In genomic region chrX:134677332-134677731, GRCh38 we compare ENCODE assay signal across 33 cellular contexts. TPM values are rescaled to one million over a fixed set of nuclear protein-coding genes. Genes with fewer than 3 reads are reported as not detected.
"Had no signal": no experiment of that assay in that cellular context is flagged by ENCODE, and none has a peak within 500 bp of the region (broad histone marks: within the 10 kb centered on the region; RNA-seq: fewer than 3 reads in every experiment).

No MANE protein-coding gene starts in this region.

- ATAC-seq: activated CD4-positive, alpha-beta T cell treated with anti-CD3 and anti-CD28 coated beads for 36 hours; activated CD8-positive, alpha-beta memory T cell treated with anti-CD3 and anti-CD28 coated beads, Interleukin-2, amount 10 ng/mL, durations not matched to agents 7 days and 5 days; activated CD8-positive, alpha-beta T cell treated with anti-CD3 and anti-CD28 coated beads, Interleukin-2, amount 10 ng/mL, durations not matched to agents 7 days and 5 days; body of pancreas had no signal

- H3K36me3 Mint-ChIP-seq: activated CD4-positive, alpha-beta memory T cell treated with anti-CD3 and anti-CD28 coated beads for 36 hours; activated CD8-positive, alpha-beta memory T cell treated with anti-CD3 and anti-CD28 coated beads, Interleukin-2, amount 10 ng/mL, durations not matched to agents 7 days and 5 days; activated naive CD8-positive, alpha-beta T cell had no signal

- H3K27me3 ChIP-seq: body of pancreas, cardiac muscle cell, colonic mucosa, esophagus squamous epithelium had no signal

- H3K4me3 ChIP-seq: body of pancreas, cardiac muscle cell, colonic mucosa, esophagus squamous epithelium had no signal

- H3K4me1 ChIP-seq: body of pancreas, colonic mucosa, esophagus squamous epithelium had no signal

- H3K27ac ChIP-seq: body of pancreas, cardiac muscle cell, colonic mucosa, esophagus squamous epithelium had no signal

- H3K4me1 Mint-ChIP-seq: activated CD4-positive, alpha-beta T cell treated with anti-CD3 and anti-CD28 coated beads for 36 hours; activated CD4-positive, alpha-beta T cell treated with anti-CD3 and anti-CD28 coated beads, Interleukin-2, amount 10 ng/mL, durations not matched to agents 24 days and 14 days; activated CD8-positive, alpha-beta memory T cell treated with anti-CD3 and anti-CD28 coated beads, Interleukin-2, amount 10 ng/mL, durations not matched to agents 7 days and 5 days had no signal

- DNase-seq: activated CD4-positive, alpha-beta memory T cell treated with anti-CD3 and anti-CD28 coated beads for 36 hours; activated CD4-positive, alpha-beta T cell treated with anti-CD3 and anti-CD28 coated beads for 36 hours; activated CD4-positive, alpha-beta T cell treated with anti-CD3 and anti-CD28 coated beads, Interleukin-2, amount 10 ng/mL, durations not matched to agents 24 days and 14 days; activated CD4-positive, CD25-positive, alpha-beta regulatory T cell; activated CD4-positive, CD25-positive, alpha-beta regulatory T cell treated with anti-CD3 and anti-CD28 coated beads, Interleukin-2, amount 50 U/mL, for 72 hours; activated CD8-positive, alpha-beta memory T cell treated with anti-CD3 and anti-CD28 coated beads, Interleukin-2, amount 10 ng/mL, durations not matched to agents 7 days and 5 days; activated CD8-positive, alpha-beta memory T cell treated with anti-CD3 and anti-CD28 coated beads, Interleukin-2, amount 50 U/mL, for 4 hours; activated CD8-positive, alpha-beta T cell treated with anti-CD3 and anti-CD28 coated beads, Interleukin-2, amount 10 ng/mL, durations not matched to agents 7 days and 5 days; activated effector memory CD4-positive, alpha-beta T cell treated with anti-CD3 and anti-CD28 coated beads, Interleukin-2, amount 50 U/mL, for 16 hours; activated naive CD4-positive, alpha-beta T cell treated with anti-CD3 and anti-CD28 coated beads for 36 hours; activated T-cell treated with anti-CD3 and anti-CD28 coated beads, Interleukin-2, amount 50 U/mL, for 1 hour; activated T-cell treated with anti-CD3 and anti-CD28 coated beads, Interleukin-2, amount 50 U/mL, for 48 hours; amniotic stem cell; anterior cingulate cortex; body of pancreas; central memory CD4-positive, alpha-beta T cell; cerebellar nuclear complex; colonic mucosa; effector CD8-positive, alpha-beta T cell; esophagus squamous epithelium; head of caudate nucleus; T-helper 2 cell had no signal

- H3K27me3 Mint-ChIP-seq: activated CD4-positive, alpha-beta memory T cell treated with anti-CD3 and anti-CD28 coated beads for 36 hours; activated CD4-positive, alpha-beta T cell treated with anti-CD3 and anti-CD28 coated beads, Interleukin-2, amount 10 ng/mL, durations not matched to agents 24 days and 14 days had no signal

- H3K9me3 ChIP-seq: body of pancreas, colonic mucosa, esophagus squamous epithelium had no signal

- H3K9me3 Mint-ChIP-seq: activated CD4-positive, alpha-beta memory T cell treated with anti-CD3 and anti-CD28 coated beads for 36 hours; activated naive CD4-positive, alpha-beta T cell treated with anti-CD3 and anti-CD28 coated beads for 36 hours; activated T-helper 1 cell treated with anti-CD3 and anti-CD28 coated beads, Interleukin-12 subunit alpha, Interleukin-12 subunit beta, Interleukin-2, Interleukin-4 antibody, amounts not matched to agents 30 ng/mL and 10 ng/mL and 1 ng/mL, durations not matched to agents 14 hours and 24 hours and 36 hours; activated T-helper 2 cell treated with anti-CD3 and anti-CD28 coated beads, Interferon-gamma antibody, Interleukin-2, Interleukin-4, amounts not matched to agents 10 μg/mL and 5 μg/mL and 100 μg/mL, durations not matched to agents 14 hours and 24 hours and 36 hours had no signal

- H3K36me3 ChIP-seq: cardiac muscle cell, colonic mucosa, esophagus squamous epithelium had no signal

- FAIRE-seq: endometrium, frontal cortex had no signal

- H3K4me3 Mint-ChIP-seq: activated CD4-positive, alpha-beta memory T cell treated with anti-CD3 and anti-CD28 coated beads for 36 hours; activated CD4-positive, alpha-beta T cell treated with anti-CD3 and anti-CD28 coated beads for 36 hours; activated CD4-positive, alpha-beta T cell treated with anti-CD3 and anti-CD28 coated beads, Interleukin-2, amount 10 ng/mL, durations not matched to agents 24 days and 14 days; activated CD8-positive, alpha-beta memory T cell treated with anti-CD3 and anti-CD28 coated beads, Interleukin-2, amount 10 ng/mL, durations not matched to agents 7 days and 5 days; activated CD8-positive, alpha-beta T cell treated with anti-CD3 and anti-CD28 coated beads, Interleukin-2, amount 10 ng/mL, durations not matched to agents 7 days and 5 days; activated naive CD4-positive, alpha-beta T cell treated with anti-CD3 and anti-CD28 coated beads for 36 hours; activated naive CD8-positive, alpha-beta T cell; activated T-helper 1 cell treated with anti-CD3 and anti-CD28 coated beads, Interleukin-12 subunit alpha, Interleukin-12 subunit beta, Interleukin-2, Interleukin-4 antibody, amounts not matched to agents 30 ng/mL and 10 ng/mL and 1 ng/mL, durations not matched to agents 14 hours and 24 hours and 36 hours had no signal

- H3K27ac Mint-ChIP-seq: activated CD4-positive, alpha-beta memory T cell treated with anti-CD3 and anti-CD28 coated beads for 36 hours; activated CD4-positive, alpha-beta T cell treated with anti-CD3 and anti-CD28 coated beads for 36 hours; activated CD4-positive, alpha-beta T cell treated with anti-CD3 and anti-CD28 coated beads, Interleukin-2, amount 10 ng/mL, durations not matched to agents 24 days and 14 days; activated CD8-positive, alpha-beta memory T cell treated with anti-CD3 and anti-CD28 coated beads, Interleukin-2, amount 10 ng/mL, durations not matched to agents 7 days and 5 days; activated CD8-positive, alpha-beta T cell treated with anti-CD3 and anti-CD28 coated beads, Interleukin-2, amount 10 ng/mL, durations not matched to agents 7 days and 5 days; activated naive CD4-positive, alpha-beta T cell treated with anti-CD3 and anti-CD28 coated beads for 36 hours; activated naive CD8-positive, alpha-beta T cell; activated T-helper 1 cell treated with anti-CD3 and anti-CD28 coated beads, Interleukin-12 subunit alpha, Interleukin-12 subunit beta, Interleukin-2, Interleukin-4 antibody, amounts not matched to agents 30 ng/mL and 10 ng/mL and 1 ng/mL, durations not matched to agents 14 hours and 24 hours and 36 hours; activated T-helper 2 cell treated with anti-CD3 and anti-CD28 coated beads, Interferon-gamma antibody, Interleukin-2, Interleukin-4, amounts not matched to agents 10 μg/mL and 5 μg/mL and 100 μg/mL, durations not matched to agents 14 hours and 24 hours and 36 hours had no signal

RNA-seq across cellular contexts. Expression of gene PLAC1, which starts 19.1 kb away (rescaled TPM):
- total RNA-seq: activated CD4-positive, alpha-beta T cell treated with anti-CD3 and anti-CD28 coated beads, Interleukin-2, amount 10 ng/mL, durations not matched to agents 24 days and 14 days; activated CD8-positive, alpha-beta memory T cell treated with anti-CD3 and anti-CD28 coated beads for 36 hours; activated CD8-positive, alpha-beta memory T cell treated with anti-CD3 and anti-CD28 coated beads, Interleukin-2, amount 10 ng/mL, durations not matched to agents 7 days and 5 days; activated CD8-positive, alpha-beta T cell treated with anti-CD3 and anti-CD28 coated beads, Interleukin-2, amount 10 ng/mL, durations not matched to agents 7 days and 5 days; activated naive CD4-positive, alpha-beta T cell treated with anti-CD3 and anti-CD28 coated beads for 36 hours; activated T-helper 1 cell treated with anti-CD3 and anti-CD28 coated beads, Interleukin-12 subunit alpha, Interleukin-12 subunit beta, Interleukin-2, Interleukin-4 antibody, amounts not matched to agents 30 ng/mL and 10 ng/mL and 1 ng/mL, durations not matched to agents 14 hours and 24 hours and 36 hours; activated T-helper 2 cell treated with anti-CD3 and anti-CD28 coated beads, Interferon-gamma antibody, Interleukin-2, Interleukin-4, amounts not matched to agents 10 μg/mL and 5 μg/mL and 100 μg/mL, durations not matched to agents 14 hours and 24 hours and 36 hours; body of pancreas; colonic mucosa; dermis microvascular lymphatic vessel endothelial cell; frontal cortex; T-helper 1 cell treated with Interleukin-12 subunit alpha and Interleukin-12 subunit beta and Interleukin-4 antibody, amounts not matched to agents 30 ng/mL and 1 ng/mL, for 36 hours had no signal
- polyA plus RNA-seq: adipose tissue, esophagus had no signal
